In the genomic region with DNA sequence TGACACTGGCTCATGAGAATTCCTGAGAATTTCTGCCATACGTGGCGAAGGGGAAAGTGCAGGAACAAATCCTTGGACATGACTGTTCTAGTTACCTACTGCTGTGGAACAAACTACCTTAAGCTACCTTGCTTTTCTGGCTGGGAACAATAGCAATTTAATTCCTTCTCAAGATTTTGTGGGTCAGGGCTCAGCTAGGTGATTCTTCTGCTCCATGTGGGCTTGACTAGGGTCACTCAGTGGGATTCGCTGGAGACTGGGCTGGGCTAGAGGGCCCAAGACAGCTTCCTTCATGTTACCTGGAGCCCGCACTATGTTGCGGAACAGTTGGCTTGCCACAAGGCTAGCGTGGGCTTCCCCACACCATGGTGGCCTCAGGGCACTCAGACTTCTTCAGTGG, we compare ENCODE assay signal across 32 cellular contexts. TPM values are rescaled to one million over a fixed set of nuclear protein-coding genes. Genes with fewer than 3 reads are reported as not detected.
"Had no signal": no experiment of that assay in that cellular context is flagged by ENCODE, and none has a peak within 500 bp of the region (broad histone marks: within the 10 kb centered on the region; RNA-seq: fewer than 3 reads in every experiment).

No MANE protein-coding gene starts in this region.

- H3K4me2 ChIP-seq: smooth muscle cell had no signal

- H3K4me3 Mint-ChIP-seq: naive thymus-derived CD8-positive, alpha-beta T cell; natural killer cell treated with Interleukin-12 subunit alpha and Interleukin-12 subunit beta and Interleukin-15 and Interleukin-18, amount 100 ng/mL, for 72 hours; nephron progenitor cell; neural crest cell; stimulated activated memory B cell treated with anti-CD40 and anti-IgM and Interleukin-4, amounts not matched to agents 10 μg/mL and 1 μg/mL and 100 μg/mL, for 72 hours; stimulated activated naive CD8-positive, alpha-beta T cell treated with anti-CD3 and anti-CD28 coated beads, Interleukin-15, amount 100 ng/mL, for 72 hours; type B pancreatic cell had no signal

- H3K36me3 Mint-ChIP-seq: naive thymus-derived CD8-positive, alpha-beta T cell; natural killer cell treated with Interleukin-12 subunit alpha and Interleukin-12 subunit beta and Interleukin-15 and Interleukin-18, amount 100 ng/mL, for 72 hours had no signal

- ATAC-seq: naive thymus-derived CD8-positive, alpha-beta T cell; natural killer cell treated with Interleukin-12 subunit alpha and Interleukin-12 subunit beta and Interleukin-15 and Interleukin-18, amount 100 ng/mL, for 72 hours; psoas muscle; right cardiac atrium; sciatic nerve; stimulated activated memory B cell treated with anti-CD40 and anti-IgM and Interleukin-4, amounts not matched to agents 10 μg/mL and 1 μg/mL and 100 μg/mL, for 72 hours; stimulated activated naive CD8-positive, alpha-beta T cell treated with anti-CD3 and anti-CD28 coated beads, Interleukin-15, Interleukin-2, amounts not matched to agents 100 U/mL and 50 U/mL, for 24 hours; upper lobe of right lung had no signal

- H3K9me3 Mint-ChIP-seq: naive thymus-derived CD8-positive, alpha-beta T cell; natural killer cell treated with Interleukin-12 subunit alpha and Interleukin-12 subunit beta and Interleukin-15 and Interleukin-18, amount 100 ng/mL, for 72 hours; stimulated activated memory B cell treated with anti-CD40 and anti-IgM and Interleukin-4, amounts not matched to agents 10 μg/mL and 1 μg/mL and 100 μg/mL, for 72 hours; type B pancreatic cell had no signal

- H3K9ac ChIP-seq: parathyroid adenoma had no signal

- H3K9me3 ChIP-seq: ovary, psoas muscle, spleen, suprapubic skin, testis, tibial artery, transverse colon, upper lobe of right lung, uterus had no signal

- H3K4me3 ChIP-seq: ovary, skin epidermis, smooth muscle cell, spleen, suprapubic skin, testis, tibial artery, transverse colon, upper lobe of right lung, uterus had no signal

- H3K27me3 Mint-ChIP-seq: naive thymus-derived CD8-positive, alpha-beta T cell; natural killer cell treated with Interleukin-12 subunit alpha and Interleukin-12 subunit beta and Interleukin-15 and Interleukin-18, amount 100 ng/mL, for 72 hours; progenitor cell of endocrine pancreas; stimulated activated memory B cell treated with anti-CD40 and anti-IgM and Interleukin-4, amounts not matched to agents 10 μg/mL and 1 μg/mL and 100 μg/mL, for 72 hours; stimulated activated naive CD8-positive, alpha-beta T cell treated with anti-CD3 and anti-CD28 coated beads, Interleukin-15, amount 100 ng/mL, for 72 hours; type B pancreatic cell had no signal

- H3K27me3 ChIP-seq: ovary, spleen, suprapubic skin, testis, tibial artery, transverse colon, upper lobe of right lung, uterus had no signal

- H2AFZ ChIP-seq: parathyroid adenoma had no signal

- DNase-seq: naive thymus-derived CD8-positive, alpha-beta T cell; nephron progenitor cell; occipital lobe; ovary; psoas muscle; spleen; stimulated activated CD4-positive, alpha-beta T cell treated with anti-CD3 and anti-CD28 coated beads, Interleukin-12 subunit alpha, Interleukin-12 subunit beta, amount 100 ng/mL, for 4 hours; stimulated activated CD4-positive, alpha-beta T cell treated with anti-CD3 and anti-CD28 coated beads, Interleukin-1b, Interleukin-23, amount 100 ng/mL, for 48 hours; stimulated activated CD4-positive, alpha-beta T cell treated with anti-CD3 and anti-CD28 coated beads, Interleukin-4, amount 100 ng/mL, for 1 hour; stimulated activated CD4-positive, alpha-beta T cell treated with anti-CD3 and anti-CD28 coated beads, Interleukin-4, amount 100 ng/mL, for 4 hours; stimulated activated CD8-positive, alpha-beta memory T cell treated with anti-CD3 and anti-CD28 coated beads, Interleukin-4, amount 100 ng/mL, for 48 hours; stimulated activated naive CD4-positive, alpha-beta T cell; stimulated activated naive CD8-positive, alpha-beta T cell treated with anti-CD3 and anti-CD28 coated beads, Interleukin-15, amount 100 ng/mL, for 72 hours; stimulated activated naive CD8-positive, alpha-beta T cell treated with anti-CD3 and anti-CD28 coated beads, Interleukin-15, Interleukin-2, amounts not matched to agents 100 U/mL and 50 U/mL, for 24 hours; substantia nigra; testis; tibial artery; transverse colon; upper lobe of right lung; uterus had no signal

- H3K27ac ChIP-seq: ovary, parathyroid adenoma, psoas muscle, skin epidermis, spleen, suprapubic skin, testis, tibial artery, transverse colon, upper lobe of right lung, uterus had no signal

- H3K36me3 ChIP-seq: ovary, spleen, suprapubic skin, tibial artery, transverse colon, upper lobe of right lung, uterus had no signal

- H3K79me2 ChIP-seq: parathyroid adenoma had no signal

- H3K27ac Mint-ChIP-seq: natural killer cell treated with Interleukin-12 subunit alpha and Interleukin-12 subunit beta and Interleukin-15 and Interleukin-18, amount 100 ng/mL, for 72 hours; nephron progenitor cell; progenitor cell of endocrine pancreas; stimulated activated memory B cell treated with anti-CD40 and anti-IgM and Interleukin-4, amounts not matched to agents 10 μg/mL and 1 μg/mL and 100 μg/mL, for 72 hours; stimulated activated naive CD8-positive, alpha-beta T cell treated with anti-CD3 and anti-CD28 coated beads, Interleukin-15, amount 100 ng/mL, for 72 hours; type B pancreatic cell had no signal

RNA-seq across cellular contexts. Expression of gene FERMT3, which starts 27.3 kb away (rescaled TPM):
- total RNA-seq: renal cortical epithelial cell had no signal
